Comparison of ENCODE assay signal across 10 cellular contexts in the genomic region with DNA sequence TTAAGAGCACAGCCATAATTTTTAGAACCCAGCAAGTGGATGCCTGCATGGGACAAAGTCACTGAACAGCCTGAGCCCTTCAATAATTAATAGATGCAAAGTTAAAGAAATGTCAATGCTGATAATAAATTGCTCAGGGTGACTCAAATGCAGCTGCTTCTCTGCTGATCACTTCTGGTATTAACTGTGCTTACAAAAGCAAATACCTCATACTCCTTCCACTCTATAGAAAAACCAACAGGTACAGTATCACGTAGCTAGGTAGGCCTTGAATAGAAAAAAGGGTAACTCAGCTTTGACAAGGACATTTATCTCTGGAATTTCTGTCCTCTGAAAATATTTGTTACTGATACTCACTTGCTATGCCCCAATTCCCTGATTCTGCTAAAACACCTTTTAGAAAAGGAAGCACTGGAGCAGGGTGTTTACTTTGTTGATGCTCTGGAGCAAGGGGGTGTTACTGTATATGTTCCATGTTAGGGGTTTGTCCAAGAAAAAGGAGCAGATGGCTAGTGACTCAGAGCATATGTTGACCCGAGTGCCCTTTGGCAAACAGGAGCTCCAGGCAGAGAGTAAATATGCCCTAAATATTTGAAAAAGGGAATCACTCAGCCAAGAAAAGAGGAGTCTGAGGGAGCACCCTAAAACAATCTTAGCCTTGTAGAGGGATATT.
DNase-seq lines count a peak whose midpoint lies in the region; ATAC-seq and TF ChIP-seq lines count a peak whose summit lies in the region.
"Had no signal": no experiment of that assay in that cellular context is flagged by ENCODE, and none has a peak within 500 bp of the region (broad histone marks: within the 10 kb centered on the region; RNA-seq: fewer than 3 reads in every experiment).

No MANE protein-coding gene starts in this region.

- peak overlapping the region; percentile 51 for H3K27ac ChIP-seq in muscle layer of colon (ENCODE audit: low read depth, low read length)
- peak overlapping the region in 1 of 2 donors; percentile 15 for H3K27ac ChIP-seq in coronary artery
- H3K27ac ChIP-seq: vagina had no signal

- ATAC-seq in HG02623 (IDR thresholded peaks at IDR 0.05; ENCODE audit: unreplicated experiment): no peak
- ATAC-seq: activated CD4-positive, alpha-beta T cell treated with anti-CD3 and anti-CD28 coated beads for 36 hours had no signal

- H3K9me3 ChIP-seq in muscle layer of colon (ENCODE audit: low read length): no peaks in the 10 kb centered on the region
- H3K9me3 ChIP-seq: vagina had no signal

- H3K4me1 ChIP-seq in muscle layer of colon (ENCODE audit: insufficient read depth, low read length): peaks cover 63% of the 10 kb centered on the region

- H3K36me3 ChIP-seq in muscle layer of colon (ENCODE audit: insufficient read depth, low read length): no peaks in the 10 kb centered on the region
- H3K36me3 ChIP-seq: vagina had no signal

- H3K9ac ChIP-seq in muscle layer of colon (ENCODE audit: low read length): no peak overlapping the region

- TF ChIP-seq CTCF in cardiac fibroblast (IDR thresholded peaks at IDR 0.05; ENCODE audit: low read depth, low read length) (no peak), coronary artery (IDR thresholded peaks at IDR 0.05) (no peak)

- DNase-seq in DMS 273 treated with DMSO at 0.1 percent for 48 hours (lab: John Stamatoyannopoulos, UW) (peak; percentile 91), NCI-H2029 (lab: John Stamatoyannopoulos, UW) (peak; percentile 20), cardiac fibroblast (ENCODE audit: low read depth in 2 of 2) (peak; percentile 61 to 77), coronary artery (ENCODE audit: low spot score) (no peak), NOMO-1 (lab: John Stamatoyannopoulos, UW; ENCODE audit: unreplicated experiment in 2 of 2) (no peak)
- DNase-seq in stimulated activated naive CD4-positive, alpha-beta T cell treated with Interleukin-2 at 50 U/mL for 16 hours (lab: John Stamatoyannopoulos, UW): no peak
- DNase-seq: activated CD4-positive, alpha-beta T cell treated with anti-CD3 and anti-CD28 coated beads for 36 hours had no signal

- H3K27me3 ChIP-seq in muscle layer of colon (ENCODE audit: control insufficient read depth in 1 of 2, insufficient read depth in 2 of 2, low read length in 2 of 2): no peaks in the 10 kb centered on the region
- H3K27me3 ChIP-seq: vagina had no signal

- H3K4me3 ChIP-seq in cardiac fibroblast (replicated peaks in 1 of 2; ENCODE audit: low read depth in 2 of 2, low read length in 2 of 2): no peak overlapping the region
- H3K4me3 ChIP-seq in muscle layer of colon (ENCODE audit: low read depth in 1 of 2, low read length in 2 of 2): no peak overlapping the region
- no peak overlapping the region for H3K4me3 ChIP-seq in coronary artery
- H3K4me3 ChIP-seq: vagina had no signal

Comparison
In these comparisons a context has a peak if more than half of its experiments do, and no peak if none do; other contexts are left out.
1. DNase-seq: peak in DMS 273 treated with DMSO at 0.1 percent for 48 hours (single experiment), NCI-H2029 (single experiment) and cardiac fibroblast (2 of 2); none in coronary artery (single experiment), stimulated activated naive CD4-positive, alpha-beta T cell treated with Interleukin-2 at 50 U/mL for 16 hours (single experiment) and NOMO-1 (0 of 2).